ENCODE assay signal across 12 cellular contexts in genomic region chr3:42612928-42613327, GRCh38. TPM values are rescaled to one million over a fixed set of nuclear protein-coding genes. Genes with fewer than 3 reads are reported as not detected.
DNase-seq lines count a peak whose midpoint lies in the region; ATAC-seq, FAIRE-seq and TF ChIP-seq lines count a peak whose summit lies in the region.
"Had no signal": no experiment of that assay in that cellular context is flagged by ENCODE, and none has a peak within 500 bp of the region (broad histone marks: within the 10 kb centered on the region; RNA-seq: fewer than 3 reads in every experiment).

No MANE protein-coding gene starts in this region.

- RAD21 ChIA-PET in GM12878 (lab: Charles Lee; ENCODE audit: unreplicated experiment) = interaction anchor here (0.7 to 1.8 kb wide), 7 partner anchors 11 to 131 kb away, joined by 3 to 13 read pairs (median 4); partner anchors contain the start of genes NKTR and SEC22C

- CTCF ChIA-PET in GM12878 (lab: Yijun Ruan, JAX) = interaction anchor here (0.7 to 4.6 kb wide), 18 partner anchors 7 to 227 kb away, joined by 3 to 41 read pairs (median 6); partner anchors contain the start of genes NKTR, SEC22C and SS18L2
- CTCF ChIA-PET in Caco-2 (lab: Charles Lee) = interaction anchor here (0.6 kb wide), 1 partner anchor 32 kb away, joined by 3 read pairs; no protein-coding TSS in a partner anchor

- no peak for TF ChIP-seq POLR2A in GM12878 (IDR thresholded peaks at IDR 0.05; ENCODE audit: low read depth, low read length)

- H3K27ac Mint-ChIP-seq in Caco-2 (ENCODE audit: unreplicated experiment) = no peak overlapping the region

- POLR2A ChIA-PET in GM12878 (lab: Charles Lee) (interaction anchor here (1.1 to 2.1 kb wide), 4 partner anchors 11 to 22 kb away, joined by 4 to 12 read pairs (median 8); partner anchors contain the start of genes NKTR and SS18L2), Caco-2 (lab: Charles Lee) (interaction anchor here (1.6 kb wide), 1 partner anchor 22 kb away, joined by 4 read pairs; the partner anchor contains the start of gene SS18L2)

- no peak overlapping the region for H3K9ac ChIP-seq in GM12878 (ENCODE audit: control insufficient read depth, insufficient read depth, low read length)

- H3K27me3 Mint-ChIP-seq in Caco-2 (ENCODE audit: insufficient read depth, unreplicated experiment) = no peaks in the 10 kb centered on the region
- H3K27me3 Mint-ChIP-seq: activated naive CD4-positive, alpha-beta T cell treated with anti-CD3 and anti-CD28 coated beads, Interleukin-2, amount 10 ng/mL, durations not matched to agents 7 days and 5 days had no signal

- SMC1A ChIA-PET in GM12878 (lab: Charles Lee; ENCODE audit: uncharacterized antibody, unreplicated experiment) = interaction anchor here (1.0 to 3.7 kb wide), 7 partner anchors 8 to 31 kb away, joined by 3 to 31 read pairs (median 5); partner anchors contain the start of genes NKTR, SEC22C and SS18L2

- peaks cover 51% of the 10 kb centered on the region for H3K36me3 Mint-ChIP-seq in Caco-2 (ENCODE audit: insufficient read depth, unreplicated experiment)

- peaks cover 5% of the 10 kb centered on the region for H3K4me1 Mint-ChIP-seq in Caco-2 (ENCODE audit: low read depth, unreplicated experiment)

- no peaks in the 10 kb centered on the region for H3K9me3 Mint-ChIP-seq in Caco-2 (ENCODE audit: unreplicated experiment)
- H3K9me3 Mint-ChIP-seq: activated naive CD4-positive, alpha-beta T cell treated with anti-CD3 and anti-CD28 coated beads, Interleukin-2, amount 10 ng/mL, durations not matched to agents 7 days and 5 days had no signal

- intact Hi-C loops in heart right ventricle (cut with DNase I) = no loop called here
- intact Hi-C loops in cardiac septum (cut with DNase I) = no loop called here
- intact Hi-C loops in GM12878 (cut with micrococcal nuclease; ENCODE audit: unreplicated experiment) = no loop called here
- intact Hi-C loops in upper lobe of right lung (cut with DNase I) = no loop called here
- intact Hi-C loops in Caco-2 (cut with micrococcal nuclease; ENCODE audit: unreplicated experiment) = loop anchor here (2.0 kb wide), 1 partner anchor 40 kb away; no protein-coding TSS in a partner anchor

- FAIRE-seq in GM12878 (lab: Jason Lieb, UNC) = no peak

- peak overlapping the region in 9 of 10 donors; percentile 10 to 76 (median 62) for H3K27ac ChIP-seq in heart right ventricle
- H3K27ac ChIP-seq in GM12878 (ENCODE audit: control insufficient read depth, insufficient read depth) = peak overlapping the region; percentile 11; the same call in 1 of the 2 replicates
- H3K27ac ChIP-seq in upper lobe of right lung = peak overlapping the region; percentile 55

- no peak for TF ChIP-seq EP300 in GM12878 (IDR thresholded peaks at IDR 0.05; ENCODE audit: borderline replicate concordance in 1 of 2, control insufficient read depth in 1 of 2, low read depth in 2 of 2, low read length in 2 of 2)

- no peak overlapping the region for H3K4me3 ChIP-seq in heart right ventricle
- no peak overlapping the region for H3K4me3 ChIP-seq in GM12878
- no peak overlapping the region for H3K4me3 ChIP-seq in upper lobe of right lung
- H3K4me3 ChIP-seq in Caco-2 (ENCODE audit: low read depth, low read length) = no peak overlapping the region

- DNase-seq in heart right ventricle (no peak), cardiac septum (ENCODE audit: low spot score) (no peak), GM12878 (ENCODE audit: low read depth, low spot score) (peak; percentile 27), upper lobe of right lung (no peak), Caco-2 (no peak), LoVo (ENCODE audit: low spot score) (no peak), T-helper 2 cell (no peak)
- DNase-seq: activated CD4-positive, CD25-positive, alpha-beta regulatory T cell; activated naive CD4-positive, alpha-beta T cell treated with anti-CD3 and anti-CD28 coated beads, Interleukin-2, amount 10 ng/mL, durations not matched to agents 7 days and 5 days; GF-D8; head of caudate nucleus had no signal

- no peak overlapping the region for H2AFZ ChIP-seq in GM12878 (ENCODE audit: control insufficient read depth, low read depth, low read length)

- in situ Hi-C loops in GM12878 (cut with MboI) = no loop called here

- H3K4me2 ChIP-seq in GM12878 (ENCODE audit: control insufficient read depth, insufficient read depth) = peak overlapping the region; percentile 39; the same call in 1 of the 2 replicates

- BruUV-seq in GM12878 (replicated peaks; lab: Mats Ljungman, UMichigan) = no TSS peak
- BruUV-seq in Caco-2 (replicated peaks; lab: Mats Ljungman, UMichigan) = no TSS peak

- no peak for TF ChIP-seq RAD21 in GM12878 (IDR thresholded peaks at IDR 0.05; ENCODE audit: insufficient read depth, low read depth, low read length)

- TF ChIP-seq CTCF in heart right ventricle (IDR thresholded peaks at IDR 0.05) = no peak
- no peak for TF ChIP-seq CTCF in GM12878 (IDR thresholded peaks at IDR 0.05 in 2 of 3, conservative IDR thresholded peaks at IDR 0.05 in 1 of 3; ENCODE audit: control insufficient read depth in 2 of 3, extremely low read depth in 1 of 3, insufficient read depth in 1 of 3, low read depth in 3 of 3, low read length in 3 of 3)
- TF ChIP-seq CTCF in upper lobe of right lung (IDR thresholded peaks at IDR 0.05) = no peak
- TF ChIP-seq CTCF in Caco-2 (IDR thresholded peaks at IDR 0.05; ENCODE audit: insufficient read depth in 1 of 2, low read depth in 1 of 2, low read length in 1 of 2, severe bottlenecking in 1 of 2, unreplicated experiment in 1 of 2) = no peak

- H4K20me1 ChIP-seq in GM12878 (ENCODE audit: control insufficient read depth, insufficient read depth) = no peaks in the 10 kb centered on the region

- H3K79me2 ChIP-seq in GM12878 (ENCODE audit: control insufficient read depth, insufficient read depth, low read length) = peaks cover 74% of the 10 kb centered on the region

- peaks cover 6 to 88% (median 61%) of the 10 kb centered on the region in 9 donors for H3K4me1 ChIP-seq in heart right ventricle
- peaks cover 3% of the 10 kb centered on the region; the same call in 1 of the 2 replicates for H3K4me1 ChIP-seq in GM12878 (ENCODE audit: control insufficient read depth, insufficient read depth, low read length)
- H3K4me1 ChIP-seq in upper lobe of right lung = peaks cover 35% of the 10 kb centered on the region
- 0 out of 2 replicates have a peak, but pooled peaks cover 4% of the 10 kb centered on the region for H3K4me1 ChIP-seq in Caco-2

- H3K36me3 ChIP-seq in heart right ventricle (peaks cover 0 to 50% (median 0%) of the 10 kb centered on the region in 9 donors), GM12878 (ENCODE audit: control insufficient read depth in 2 of 2, insufficient read depth in 2 of 2, low read length in 1 of 2) (peaks cover 0 to 11% of the 10 kb centered on the region in 2 experiments; a peak in 3 of 4 replicates), upper lobe of right lung (peaks cover 10% of the 10 kb centered on the region), Caco-2 (ENCODE audit: control insufficient read depth, insufficient read depth, low read length) (no peaks in the 10 kb centered on the region)

- ATAC-seq in heart right ventricle = peak in 2 of 8 donors; percentile 14 to 39
- ATAC-seq in HG02885 (IDR thresholded peaks at IDR 0.05; ENCODE audit: poor library complexity, unreplicated experiment) = peak; percentile 86
- ATAC-seq in GM12878 = peak; percentile 93
- ATAC-seq in upper lobe of right lung = no peak

- no peak overlapping the region for H3K4me3 Mint-ChIP-seq in Caco-2 (ENCODE audit: unreplicated experiment)
- H3K4me3 Mint-ChIP-seq: activated naive CD4-positive, alpha-beta T cell treated with anti-CD3 and anti-CD28 coated beads, Interleukin-2, amount 10 ng/mL, durations not matched to agents 7 days and 5 days had no signal

- H3K27me3 ChIP-seq in heart right ventricle (no peaks in the 10 kb centered on the region), GM12878 (replicated peaks in 1 of 2; ENCODE audit: control insufficient read depth in 2 of 2, insufficient read depth in 2 of 2, low read length in 1 of 2) (no peaks in the 10 kb centered on the region), upper lobe of right lung (no peaks in the 10 kb centered on the region), Caco-2 (replicated peaks; ENCODE audit: control insufficient read depth, insufficient read depth, low read length) (no peaks in the 10 kb centered on the region)

- 73 to 77% methylated on average over 3 of the region's 3 CpGs for WGBS in heart right ventricle, 2 donors
- 68% methylated on average over 3 of the region's 3 CpGs for WGBS in GM12878 (ENCODE audit: insufficient coverage, insufficient replicate concordance, low lambda C conversion rate, missing lambda C conversion rate)

- no peaks in the 10 kb centered on the region for H3K9me3 ChIP-seq in heart right ventricle
- no peaks in the 10 kb centered on the region; the same call in 1 of the 3 replicates for H3K9me3 ChIP-seq in GM12878 (replicated peaks; ENCODE audit: control insufficient read depth, insufficient read depth, low read length)
- no peaks in the 10 kb centered on the region for H3K9me3 ChIP-seq in upper lobe of right lung
- no peaks in the 10 kb centered on the region for H3K9me3 ChIP-seq in Caco-2

RNA-seq across cellular contexts. Expression of gene NKTR, which starts 12.4 kb away (rescaled TPM):
- total RNA-seq in heart right ventricle (10 to 100 TPM; 19.7 to 28.4 (median 21.9) TPM), cardiac septum (35.1 TPM), GM12878 (2014; rRNA removed) (59.6 and 72.6 TPM in 2 replicates), GM12878 (2014; rRNA removed; fragmentation: Illumina TruSeq; extraction: Trizol) (77.5 and 84.0 TPM in 2 replicates), GM12878 (2021) (45.0 and 51.1 TPM in 2 replicates), upper lobe of right lung (92.1 TPM), Caco-2 (2022) (66.6 and 67.9 TPM in 2 replicates)
- polyA plus RNA-seq in heart right ventricle (10 to 100 TPM; 10.2 to 59.3 TPM), GM12878 (2011; rRNA removed) (87.0 and 148 TPM in 2 replicates), GM12878 (2014; fragmentation: Illumina TruSeq; extraction: Trizol) (91.9 and 128 TPM in 2 replicates), GM12878 (2014; fragmentation: Nextera tagmentation; extraction: Ambion mirVana) (10 to 100 TPM; 15.3 to 27.8 TPM), GM12878 (2014; rRNA removed) (62.6 and 73.7 TPM in 2 replicates), GM12878 (2016; fragmentation: Nextera tagmentation; extraction: Ambion mirVana) (10 to 100 TPM; 40.0 to 46.0 TPM)
- 778 and 789 TPM in 2 replicates for total RNA-seq in GM12878 (2013; cell fraction: nucleolus; rRNA removed)
- 36.3 TPM for polyA plus RNA-seq in GM12878 (2011; ENCODE audit: low read depth)
- polyA plus RNA-seq in GM12878 (2011; cell fraction: cytosol; rRNA removed) = 19.4 and 23.0 TPM in 2 replicates
- 209 and 223 TPM in 2 replicates for polyA plus RNA-seq in GM12878 (2011; cell fraction: nucleus; rRNA removed)
- polyA plus RNA-seq in GM12878 (2012) = 50.3 and 54.0 TPM in 2 replicates
- polyA minus RNA-seq in GM12878 (2011; rRNA and poly(A)+ RNA removed) = 49.7 and 59.7 TPM in 2 replicates
- polyA minus RNA-seq in GM12878 (2011; cell fraction: cytosol; rRNA and poly(A)+ RNA removed) = 14.8 and 23.2 TPM in 2 replicates
- 129 and 184 TPM in 2 replicates for polyA minus RNA-seq in GM12878 (2011; cell fraction: nucleus; rRNA and poly(A)+ RNA removed)

RNA-seq across cellular contexts. Expression of gene SS18L2, which starts 22.3 kb away (rescaled TPM):
- 10 to 100 TPM in 7 of 10 donors, 1 to 10 TPM in 3; 9.1 to 15.2 (median 11.3) TPM for total RNA-seq in heart right ventricle
- polyA plus RNA-seq in heart right ventricle = 10 to 100 TPM; 31.9 to 35.3 TPM
- 9.6 TPM for total RNA-seq in cardiac septum
- total RNA-seq in GM12878 (2013; cell fraction: nucleolus; rRNA removed) = 10.6 and 11.8 TPM in 2 replicates
- 80.4 and 82.2 TPM in 2 replicates for total RNA-seq in GM12878 (2014; rRNA removed)
- 58.5 and 65.2 TPM in 2 replicates for total RNA-seq in GM12878 (2014; rRNA removed; fragmentation: Illumina TruSeq; extraction: Trizol)
- total RNA-seq in GM12878 (2021) = 60.6 and 61.0 TPM in 2 replicates
- polyA plus RNA-seq in GM12878 (2011; ENCODE audit: low read depth) = 118 TPM
- 137 and 199 TPM in 2 replicates for polyA plus RNA-seq in GM12878 (2011; rRNA removed)
- polyA plus RNA-seq in GM12878 (2011; cell fraction: cytosol; rRNA removed) = 56.8 and 60.7 TPM in 2 replicates
- polyA plus RNA-seq in GM12878 (2011; cell fraction: nucleus; rRNA removed) = 35.1 and 38.9 TPM in 2 replicates
- 77.2 and 92.3 TPM in 2 replicates for polyA plus RNA-seq in GM12878 (2012)
- 80.7 and 96.7 TPM in 2 replicates for polyA plus RNA-seq in GM12878 (2014; fragmentation: Illumina TruSeq; extraction: Trizol)
- polyA plus RNA-seq in GM12878 (2014; fragmentation: Nextera tagmentation; extraction: Ambion mirVana) = 100 to 1,000 TPM; 293 to 375 TPM
- 85.4 and 97.5 TPM in 2 replicates for polyA plus RNA-seq in GM12878 (2014; rRNA removed)
- 100 to 1,000 TPM; 181 to 193 TPM for polyA plus RNA-seq in GM12878 (2016; fragmentation: Nextera tagmentation; extraction: Ambion mirVana)
- 23.4 and 38.6 TPM in 2 replicates for polyA minus RNA-seq in GM12878 (2011; rRNA and poly(A)+ RNA removed)
- 10.7 and 22.6 TPM in 2 replicates for polyA minus RNA-seq in GM12878 (2011; cell fraction: cytosol; rRNA and poly(A)+ RNA removed)
- polyA minus RNA-seq in GM12878 (2011; cell fraction: nucleus; rRNA and poly(A)+ RNA removed) = 16.4 and 19.8 TPM in 2 replicates
- 22.0 TPM for total RNA-seq in upper lobe of right lung
- 37.3 and 38.7 TPM in 2 replicates for total RNA-seq in Caco-2 (2022)

RNA-seq across cellular contexts. Expression of gene SEC22C, which starts 31.2 kb away (rescaled TPM):
- 10 to 100 TPM; 23.8 to 32.9 (median 26.4) TPM for total RNA-seq in heart right ventricle
- 10 to 100 TPM; 21.1 to 21.2 TPM for polyA plus RNA-seq in heart right ventricle
- total RNA-seq in cardiac septum = 31.5 TPM
- total RNA-seq in GM12878 (2013; cell fraction: nucleolus; rRNA removed) = 49.4 and 57.2 TPM in 2 replicates
- 45.0 and 56.6 TPM in 2 replicates for total RNA-seq in GM12878 (2014; rRNA removed)
- 41.0 and 44.9 TPM in 2 replicates for total RNA-seq in GM12878 (2014; rRNA removed; fragmentation: Illumina TruSeq; extraction: Trizol)
- 35.8 and 36.2 TPM in 2 replicates for total RNA-seq in GM12878 (2021)
- 18.2 TPM for polyA plus RNA-seq in GM12878 (2011; ENCODE audit: low read depth)
- polyA plus RNA-seq in GM12878 (2011; rRNA removed) = 29.6 and 31.1 TPM in 2 replicates
- polyA plus RNA-seq in GM12878 (2011; cell fraction: cytosol; rRNA removed) = 25.3 and 26.2 TPM in 2 replicates
- polyA plus RNA-seq in GM12878 (2011; cell fraction: nucleus; rRNA removed) = 17.2 and 19.9 TPM in 2 replicates
- 19.5 and 21.3 TPM in 2 replicates for polyA plus RNA-seq in GM12878 (2012)
- polyA plus RNA-seq in GM12878 (2014; fragmentation: Illumina TruSeq; extraction: Trizol) = 39.5 and 47.5 TPM in 2 replicates
- 10 to 100 TPM; 15.6 to 19.3 TPM for polyA plus RNA-seq in GM12878 (2014; fragmentation: Nextera tagmentation; extraction: Ambion mirVana)
- 38.6 and 44.4 TPM in 2 replicates for polyA plus RNA-seq in GM12878 (2014; rRNA removed)
- polyA plus RNA-seq in GM12878 (2016; fragmentation: Nextera tagmentation; extraction: Ambion mirVana) = 10 to 100 TPM; 46.0 to 47.0 TPM
- polyA minus RNA-seq in GM12878 (2011; rRNA and poly(A)+ RNA removed) = 21.8 and 21.9 TPM in 2 replicates
- polyA minus RNA-seq in GM12878 (2011; cell fraction: cytosol; rRNA and poly(A)+ RNA removed) = 6.8 and 10.2 TPM in 2 replicates
- polyA minus RNA-seq in GM12878 (2011; cell fraction: nucleus; rRNA and poly(A)+ RNA removed) = 4.8 and 8.6 TPM in 2 replicates
- 48.6 TPM for total RNA-seq in upper lobe of right lung
- total RNA-seq in Caco-2 (2022) = 33.4 and 36.4 TPM in 2 replicates

RNA-seq across cellular contexts. Expression of gene ZBTB47, which starts 40.6 kb away (rescaled TPM):
- total RNA-seq in heart right ventricle (100 to 1,000 TPM in 9 of 10 donors, 10 to 100 TPM in 1; 86.7 to 145 (median 112) TPM), cardiac septum (202 TPM), GM12878 (2014; rRNA removed) (3.1 TPM in 2 replicates), GM12878 (2014; rRNA removed; fragmentation: Illumina TruSeq; extraction: Trizol) (1.0 TPM in 2 replicates), GM12878 (2021) (3.1 and 3.4 TPM in 2 replicates), upper lobe of right lung (28.1 TPM), Caco-2 (2022) (4.8 and 5.2 TPM in 2 replicates)
- polyA plus RNA-seq in heart right ventricle (10 to 100 TPM; 52.2 to 68.9 TPM), GM12878 (2011; rRNA removed) (0.37 and 0.92 TPM in 2 replicates), GM12878 (2014; fragmentation: Illumina TruSeq; extraction: Trizol) (0.49 and 1.1 TPM in 2 replicates), GM12878 (2014; fragmentation: Nextera tagmentation; extraction: Ambion mirVana) (under 1 TPM in 1 of 2 experiments, not detected in 1; 0.04 TPM), GM12878 (2014; rRNA removed) (2.0 and 2.3 TPM in 2 replicates), GM12878 (2016; fragmentation: Nextera tagmentation; extraction: Ambion mirVana) (under 1 TPM; 0.06 to 0.12 TPM)
- total RNA-seq in GM12878 (2013; cell fraction: nucleolus; rRNA removed) = 6.0 and 7.1 TPM in 2 replicates
- 0.79 TPM for polyA plus RNA-seq in GM12878 (2011; ENCODE audit: low read depth)
- polyA plus RNA-seq in GM12878 (2011; cell fraction: cytosol; rRNA removed) = 1.1 and 1.6 TPM in 2 replicates
- polyA plus RNA-seq in GM12878 (2011; cell fraction: nucleus; rRNA removed) = 4.2 and 4.7 TPM in 2 replicates
- 1.7 and 2.0 TPM in 2 replicates for polyA plus RNA-seq in GM12878 (2012)
- 1.7 and 3.1 TPM in 2 replicates for polyA minus RNA-seq in GM12878 (2011; rRNA and poly(A)+ RNA removed)
- 0.67 and 0.73 TPM in 2 replicates for polyA minus RNA-seq in GM12878 (2011; cell fraction: cytosol; rRNA and poly(A)+ RNA removed)
- polyA minus RNA-seq in GM12878 (2011; cell fraction: nucleus; rRNA and poly(A)+ RNA removed) = 1.9 and 4.0 TPM in 2 replicates

Comparison
In these comparisons a context has a peak if more than half of its experiments do, and no peak if none do; other contexts are left out.
1. H3K27ac ChIP-seq: peak in every context shown above with its lines; median percentile 62 in heart right ventricle; 55 in upper lobe of right lung; 11 in GM12878.